ENCODE assay signal across 14 cellular contexts in genomic region chr1:110348050-110348449, GRCh38. TPM values are rescaled to one million over a fixed set of nuclear protein-coding genes. Genes with fewer than 3 reads are reported as not detected.
A peak's percentile ranks its signal among the peaks of the same experiment; 100 is the strongest.
DNase-seq lines count a peak whose midpoint lies in the region; ATAC-seq lines count a peak whose summit lies in the region.
"Had no signal": no experiment of that assay in that cellular context is flagged by ENCODE, and none has a peak within 500 bp of the region (broad histone marks: within the 10 kb centered on the region; RNA-seq: fewer than 3 reads in every experiment).

No MANE protein-coding gene starts in this region.

- peaks cover 24% of the 10 kb centered on the region for H3K36me3 Mint-ChIP-seq in activated naive CD4-positive, alpha-beta T cell treated with anti-CD3 and anti-CD28 coated beads, Interleukin-2, amount 50 U/mL, for 24 hours
- peaks cover 52% of the 10 kb centered on the region for H3K36me3 Mint-ChIP-seq in activated naive CD4-positive, alpha-beta T cell treated with anti-CD3 and anti-CD28 coated beads for 36 hours (ENCODE audit: low read depth)
- peaks cover 53% of the 10 kb centered on the region for H3K36me3 Mint-ChIP-seq in activated CD4-positive, alpha-beta memory T cell treated with anti-CD3 and anti-CD28 coated beads for 36 hours
- H3K36me3 Mint-ChIP-seq in stimulated activated memory B cell treated with anti-CD40 and anti-IgM and Interleukin-4, amounts not matched to agents 10 μg/mL and 1 μg/mL and 100 μg/mL, for 72 hours: peaks cover 57% of the 10 kb centered on the region

- no peaks in the 10 kb centered on the region for H3K27me3 Mint-ChIP-seq in activated naive CD4-positive, alpha-beta T cell treated with anti-CD3 and anti-CD28 coated beads, Interleukin-2, amount 50 U/mL, for 24 hours
- no peaks in the 10 kb centered on the region for H3K27me3 Mint-ChIP-seq in activated naive CD4-positive, alpha-beta T cell treated with anti-CD3 and anti-CD28 coated beads for 36 hours (ENCODE audit: low read depth)
- H3K27me3 Mint-ChIP-seq in activated CD4-positive, alpha-beta memory T cell treated with anti-CD3 and anti-CD28 coated beads for 36 hours: no peaks in the 10 kb centered on the region
- H3K27me3 Mint-ChIP-seq in stimulated activated memory B cell treated with anti-CD40 and anti-IgM and Interleukin-4, amounts not matched to agents 10 μg/mL and 1 μg/mL and 100 μg/mL, for 72 hours: no peaks in the 10 kb centered on the region

- no peak for DNase-seq in activated naive CD4-positive, alpha-beta T cell treated with anti-CD3 and anti-CD28 coated beads for 36 hours
- DNase-seq in activated CD4-positive, alpha-beta memory T cell treated with anti-CD3 and anti-CD28 coated beads for 36 hours: no peak
- DNase-seq in fibroblast of peridontal ligament (ENCODE audit: extremely low read depth): peak; percentile 34
- DNase-seq in stimulated activated CD4-positive, alpha-beta T cell treated with anti-CD3 and anti-CD28 coated beads, Interleukin-4, amount 100 ng/mL, for 4 hours: no peak
- DNase-seq in SIG-M5 treated with dmso at 0.1 percent for 504 hours (lab: John Stamatoyannopoulos, UW; ENCODE audit: unreplicated experiment): no peak
- DNase-seq: BE2C; brain microvascular endothelial cell; effector CD4-positive, alpha-beta T cell; NCI-H1694 treated with DMSO at 0.1 percent for 48 hours; NCI-H526 treated with DMSO at 0.1 percent for 48 hours had no signal

- no peaks in the 10 kb centered on the region for H3K9me3 Mint-ChIP-seq in activated naive CD4-positive, alpha-beta T cell treated with anti-CD3 and anti-CD28 coated beads, Interleukin-2, amount 50 U/mL, for 24 hours
- H3K9me3 Mint-ChIP-seq in activated naive CD4-positive, alpha-beta T cell treated with anti-CD3 and anti-CD28 coated beads for 36 hours: no peaks in the 10 kb centered on the region
- no peaks in the 10 kb centered on the region for H3K9me3 Mint-ChIP-seq in activated CD4-positive, alpha-beta memory T cell treated with anti-CD3 and anti-CD28 coated beads for 36 hours
- no peaks in the 10 kb centered on the region for H3K9me3 Mint-ChIP-seq in stimulated activated memory B cell treated with anti-CD40 and anti-IgM and Interleukin-4, amounts not matched to agents 10 μg/mL and 1 μg/mL and 100 μg/mL, for 72 hours

- CTCF ChIA-PET in activated naive CD4-positive, alpha-beta T cell treated with anti-CD3 and anti-CD28 coated beads for 36 hours (lab: Charles Lee): interaction anchor here (0.8 to 2.2 kb wide), 5 partner anchors 10 to 144 kb away, joined by 3 to 8 read pairs (median 7); no protein-coding TSS in a partner anchor
- CTCF ChIA-PET in activated CD4-positive, alpha-beta memory T cell treated with anti-CD3 and anti-CD28 coated beads for 36 hours (lab: Charles Lee): interaction anchor here (1.0 to 2.5 kb wide), 7 partner anchors 9 to 288 kb away, joined by 3 to 14 read pairs (median 5); partner anchors contain the start of gene RBM15

- ATAC-seq in stimulated activated memory B cell treated with anti-CD40 and anti-IgM and Interleukin-4, amounts not matched to agents 10 μg/mL and 1 μg/mL and 100 μg/mL, for 72 hours: no peak
- ATAC-seq in GM21825 (IDR thresholded peaks at IDR 0.05; ENCODE audit: unreplicated experiment): no peak

- H3K27ac Mint-ChIP-seq in activated naive CD4-positive, alpha-beta T cell treated with anti-CD3 and anti-CD28 coated beads, Interleukin-2, amount 50 U/mL, for 24 hours: peak overlapping the region; percentile 23
- H3K27ac Mint-ChIP-seq in activated naive CD4-positive, alpha-beta T cell treated with anti-CD3 and anti-CD28 coated beads for 36 hours: no peak overlapping the region
- no peak overlapping the region for H3K27ac Mint-ChIP-seq in activated CD4-positive, alpha-beta memory T cell treated with anti-CD3 and anti-CD28 coated beads for 36 hours
- peak overlapping the region; percentile 83 for H3K27ac Mint-ChIP-seq in stimulated activated memory B cell treated with anti-CD40 and anti-IgM and Interleukin-4, amounts not matched to agents 10 μg/mL and 1 μg/mL and 100 μg/mL, for 72 hours

- peak overlapping the region; percentile 64 for H3K4me3 Mint-ChIP-seq in activated naive CD4-positive, alpha-beta T cell treated with anti-CD3 and anti-CD28 coated beads, Interleukin-2, amount 50 U/mL, for 24 hours
- no peak overlapping the region for H3K4me3 Mint-ChIP-seq in activated naive CD4-positive, alpha-beta T cell treated with anti-CD3 and anti-CD28 coated beads for 36 hours
- H3K4me3 Mint-ChIP-seq in activated CD4-positive, alpha-beta memory T cell treated with anti-CD3 and anti-CD28 coated beads for 36 hours: peak overlapping the region; percentile 36
- peak overlapping the region; percentile 70 for H3K4me3 Mint-ChIP-seq in stimulated activated memory B cell treated with anti-CD40 and anti-IgM and Interleukin-4, amounts not matched to agents 10 μg/mL and 1 μg/mL and 100 μg/mL, for 72 hours

- H3K4me1 Mint-ChIP-seq in activated naive CD4-positive, alpha-beta T cell treated with anti-CD3 and anti-CD28 coated beads, Interleukin-2, amount 50 U/mL, for 24 hours: peaks cover 82% of the 10 kb centered on the region
- peaks cover 79% of the 10 kb centered on the region for H3K4me1 Mint-ChIP-seq in activated naive CD4-positive, alpha-beta T cell treated with anti-CD3 and anti-CD28 coated beads for 36 hours (ENCODE audit: low read depth)
- peaks cover 82% of the 10 kb centered on the region for H3K4me1 Mint-ChIP-seq in activated CD4-positive, alpha-beta memory T cell treated with anti-CD3 and anti-CD28 coated beads for 36 hours (ENCODE audit: low read depth)
- peaks cover 80% of the 10 kb centered on the region for H3K4me1 Mint-ChIP-seq in stimulated activated memory B cell treated with anti-CD40 and anti-IgM and Interleukin-4, amounts not matched to agents 10 μg/mL and 1 μg/mL and 100 μg/mL, for 72 hours

- intact Hi-C loops in activated naive CD4-positive, alpha-beta T cell treated with anti-CD3 and anti-CD28 coated beads for 36 hours (cut with micrococcal nuclease): no loop called here
- intact Hi-C loops in activated CD4-positive, alpha-beta memory T cell treated with anti-CD3 and anti-CD28 coated beads for 36 hours (cut with micrococcal nuclease): no loop called here

- POLR2A ChIA-PET in activated CD4-positive, alpha-beta memory T cell treated with anti-CD3 and anti-CD28 coated beads for 36 hours (lab: Charles Lee): interaction anchor here (1.4 kb wide), 1 partner anchor 9 kb away, joined by 16 read pairs; the partner anchor contains the start of gene RBM15

RNA-seq across cellular contexts. Expression of gene RBM15, which starts 8.9 kb away (rescaled TPM):
- 10 to 100 TPM; 91.0 to 91.5 TPM for total RNA-seq in activated naive CD4-positive, alpha-beta T cell treated with anti-CD3 and anti-CD28 coated beads for 36 hours
- total RNA-seq in activated CD4-positive, alpha-beta memory T cell treated with anti-CD3 and anti-CD28 coated beads for 36 hours: 10 to 100 TPM; 59.1 to 60.2 TPM

RNA-seq across cellular contexts. Expression of gene SLC16A4, which starts 42.8 kb away (rescaled TPM):
- under 1 TPM; 0.14 to 0.37 TPM for total RNA-seq in activated naive CD4-positive, alpha-beta T cell treated with anti-CD3 and anti-CD28 coated beads for 36 hours
- total RNA-seq in activated CD4-positive, alpha-beta memory T cell treated with anti-CD3 and anti-CD28 coated beads for 36 hours: under 1 TPM; 0.19 to 0.48 TPM
- total RNA-seq: mononuclear cell had no signal

RNA-seq across cellular contexts. Expression of gene LAMTOR5, which starts 59.4 kb away (rescaled TPM):
- 100 to 1,000 TPM; 138 to 144 TPM for total RNA-seq in activated naive CD4-positive, alpha-beta T cell treated with anti-CD3 and anti-CD28 coated beads for 36 hours
- total RNA-seq in activated CD4-positive, alpha-beta memory T cell treated with anti-CD3 and anti-CD28 coated beads for 36 hours: 100 to 1,000 TPM; 151 to 153 TPM

Comparison
In these comparisons a context has a peak if more than half of its experiments do, and no peak if none do; other contexts are left out.
1. H3K27ac Mint-ChIP-seq: peak in activated naive CD4-positive, alpha-beta T cell treated with anti-CD3 and anti-CD28 coated beads, Interleukin-2, amount 50 U/mL, for 24 hours (single experiment) and stimulated activated memory B cell treated with anti-CD40 and anti-IgM and Interleukin-4, amounts not matched to agents 10 μg/mL and 1 μg/mL and 100 μg/mL, for 72 hours (single experiment); none in activated naive CD4-positive, alpha-beta T cell treated with anti-CD3 and anti-CD28 coated beads for 36 hours (single experiment) and activated CD4-positive, alpha-beta memory T cell treated with anti-CD3 and anti-CD28 coated beads for 36 hours (single experiment).